ENCODE assay signal across 17 cellular contexts in the genomic region with DNA sequence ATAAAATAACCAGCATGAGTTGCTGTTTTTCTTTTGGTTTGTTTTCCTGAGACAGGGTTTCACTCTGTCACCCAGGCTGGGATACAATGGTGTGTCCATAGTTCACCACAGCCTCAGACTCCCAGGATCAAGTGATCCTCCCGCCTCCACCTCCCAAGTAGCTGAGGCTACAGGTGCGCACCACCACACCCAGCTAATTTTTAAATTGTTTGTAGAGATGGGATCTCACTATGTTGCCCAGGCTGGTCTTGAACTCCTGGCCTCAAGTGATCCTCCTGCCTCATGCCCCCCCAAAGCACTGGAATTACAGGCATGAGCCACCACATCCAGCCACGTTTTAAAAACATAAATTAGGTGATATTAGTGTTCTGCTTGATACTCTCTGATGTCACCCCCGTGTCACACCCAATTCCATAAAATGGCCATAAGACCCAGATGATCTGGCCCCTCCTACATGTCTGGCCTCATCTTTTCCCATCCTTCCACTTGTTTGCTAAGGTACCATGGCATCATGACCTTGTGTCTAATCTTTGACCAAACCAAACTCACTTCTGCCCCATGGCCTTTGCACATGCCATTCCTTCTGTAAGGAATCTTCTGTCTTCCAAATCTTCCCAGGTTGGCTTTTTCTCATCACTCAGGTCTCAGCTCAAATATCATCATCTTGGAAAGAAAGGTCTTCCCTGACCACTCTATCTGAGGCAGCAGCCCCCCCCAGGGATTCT. TPM values are rescaled to one million over a fixed set of nuclear protein-coding genes. Genes with fewer than 3 reads are reported as not detected.
DNase-seq lines count a peak whose midpoint lies in the region; ATAC-seq and TF ChIP-seq lines count a peak whose summit lies in the region.
"Had no signal": no experiment of that assay in that cellular context is flagged by ENCODE, and none has a peak within 500 bp of the region (broad histone marks: within the 10 kb centered on the region; RNA-seq: fewer than 3 reads in every experiment).

No MANE protein-coding gene starts in this region.

- no peaks in the 10 kb centered on the region for H3K9me2 ChIP-seq in PC-3 (replicated peaks; ENCODE audit: low read length)

- no peak for TF ChIP-seq POLR2A in breast epithelium (IDR thresholded peaks at IDR 0.05)
- TF ChIP-seq POLR2A in gastroesophageal sphincter (IDR thresholded peaks at IDR 0.05): no peak

- H3K4me3 ChIP-seq in breast epithelium (no peak overlapping the region), mammary epithelial cell (replicated peaks in 1 of 3; ENCODE audit: insufficient read depth in 1 of 3, low read depth in 2 of 3, low read length in 3 of 3) (no peak overlapping the region), gastroesophageal sphincter (no peak overlapping the region), tibial artery (no peak overlapping the region), PC-3 (ENCODE audit: low read length) (no peak overlapping the region)
- H3K4me3 ChIP-seq: neural progenitor cell had no signal

- peaks cover 0 to 13% of the 10 kb centered on the region in 2 donors for H3K4me1 ChIP-seq in breast epithelium
- H3K4me1 ChIP-seq in mammary epithelial cell (ENCODE audit: insufficient read depth, low read length): peaks cover 47% of the 10 kb centered on the region
- H3K4me1 ChIP-seq in gastroesophageal sphincter: peaks cover 12 to 98% (median 13%) of the 10 kb centered on the region in 3 donors
- peaks cover 0 to 87% (median 41%) of the 10 kb centered on the region in 4 donors for H3K4me1 ChIP-seq in tibial artery
- peaks cover 49% of the 10 kb centered on the region for H3K4me1 ChIP-seq in PC-3 (ENCODE audit: insufficient read depth, low read length)

- H3K79me2 ChIP-seq in mammary epithelial cell (ENCODE audit: insufficient read depth, low read length) (peaks cover 85% of the 10 kb centered on the region), PC-3 (ENCODE audit: low read length) (peaks cover 94% of the 10 kb centered on the region)

- no peaks in the 10 kb centered on the region for H3K9me3 Mint-ChIP-seq in activated naive CD8-positive, alpha-beta T cell (ENCODE audit: low read depth)
- H3K9me3 Mint-ChIP-seq: neural progenitor cell had no signal

- intact Hi-C loops in breast epithelium (cut with DNase I; ENCODE audit: low total_unique reads): no loop called here
- intact Hi-C loops in mammary epithelial cell (cut with micrococcal nuclease): no loop called here
- intact Hi-C loops in tibial artery (cut with DNase I; ENCODE audit: low total_unique reads): loop anchor here (10.0 kb wide), 1 partner anchor 97 kb away; no protein-coding TSS in a partner anchor
- intact Hi-C loops in PC-3 (cut with micrococcal nuclease): loop anchor here (2.0 kb wide), 2 partner anchors 21 to 73 kb away; no protein-coding TSS in a partner anchor

- no peak overlapping the region for H3K9ac ChIP-seq in mammary epithelial cell (ENCODE audit: insufficient read depth, low read length)
- H3K9ac ChIP-seq in PC-3 (ENCODE audit: low read length): no peak overlapping the region
- H3K9ac ChIP-seq: neural progenitor cell had no signal

- POLR2A ChIA-PET in PC-3 (lab: Charles Lee; ENCODE audit: unreplicated experiment): no interaction called here

- ATAC-seq in gastroesophageal sphincter (no peak), PC-3 (no peak)

- H3K9me3 ChIP-seq in breast epithelium (no peaks in the 10 kb centered on the region), mammary epithelial cell (replicated peaks; ENCODE audit: insufficient read depth, low read length) (no peaks in the 10 kb centered on the region), gastroesophageal sphincter (no peaks in the 10 kb centered on the region), tibial artery (no peaks in the 10 kb centered on the region), PC-3 (ENCODE audit: low read length) (no peaks in the 10 kb centered on the region)

- WGBS in mammary epithelial cell (ENCODE audit: low coverage, missing lambda C conversion rate): 96% methylated on average over 4 of the region's 4 CpGs
- 100% methylated on average over 3 to 4 of the region's 4 CpGs for WGBS in gastroesophageal sphincter (ENCODE audit: low coverage in 1 of 2), 2 donors

- peak overlapping the region; percentile 30 to 57 for H3K27ac ChIP-seq in breast epithelium
- H3K27ac ChIP-seq in mammary epithelial cell (ENCODE audit: insufficient read depth, low read depth, low read length): no peak overlapping the region
- peak overlapping the region; percentile 55 to 100 (median 78) for H3K27ac ChIP-seq in gastroesophageal sphincter
- peak overlapping the region; percentile 12 to 94 for H3K27ac ChIP-seq in tibial artery
- H3K27ac ChIP-seq in PC-3 (ENCODE audit: low read length): no peak overlapping the region
- H3K27ac ChIP-seq: neural progenitor cell, RWPE1 had no signal

- peaks cover 7% of the 10 kb centered on the region for H3F3A ChIP-seq in PC-3 (ENCODE audit: low read length, unreplicated experiment)

- peaks cover 7% of the 10 kb centered on the region for H3K36me3 Mint-ChIP-seq in activated naive CD8-positive, alpha-beta T cell

- H3K36me3 ChIP-seq in breast epithelium: no peaks in the 10 kb centered on the region
- H3K36me3 ChIP-seq in mammary epithelial cell (ENCODE audit: insufficient read depth, low read length): no peaks in the 10 kb centered on the region
- H3K36me3 ChIP-seq in gastroesophageal sphincter: no peaks in the 10 kb centered on the region
- no peaks in the 10 kb centered on the region for H3K36me3 ChIP-seq in tibial artery
- no peaks in the 10 kb centered on the region for H3K36me3 ChIP-seq in PC-3 (ENCODE audit: low read depth, low read length)
- H3K36me3 ChIP-seq: neural progenitor cell had no signal

- dilution Hi-C loops in mammary epithelial cell (cut with HindIII; ENCODE audit: low sequenced_read_pairs): no loop called here

- no peak for TF ChIP-seq CTCF in breast epithelium (IDR thresholded peaks at IDR 0.05)
- no peak for TF ChIP-seq CTCF in mammary epithelial cell (conservative IDR thresholded peaks at IDR 0.05 in 1 of 2, IDR thresholded peaks at IDR 0.05 in 1 of 2; ENCODE audit: extremely low read depth in 1 of 2, insufficient read depth in 1 of 2, low read depth in 1 of 2, low read length in 2 of 2)
- no peak for TF ChIP-seq CTCF in gastroesophageal sphincter (IDR thresholded peaks at IDR 0.05)
- TF ChIP-seq CTCF in tibial artery (IDR thresholded peaks at IDR 0.05): no peak
- no peak for TF ChIP-seq CTCF in PC-3 (conservative IDR thresholded peaks at IDR 0.05; ENCODE audit: low read depth, low read length)

- H3K27ac Mint-ChIP-seq in activated naive CD8-positive, alpha-beta T cell: peak overlapping the region; percentile 47
- H3K27ac Mint-ChIP-seq: dendritic cell treated with granulocyte-macrophage colony-stimulating factor and Interleukin-4, amounts not matched to agents 40 ng/mL and 50 ng/mL, for 4 days; mesothelial cell of epicardium; neural progenitor cell had no signal

- no peak for TF ChIP-seq EP300 in gastroesophageal sphincter (IDR thresholded peaks at IDR 0.05)

- H3K4me2 ChIP-seq in mammary epithelial cell (ENCODE audit: insufficient read depth, low read depth, low read length): no peak overlapping the region
- H3K4me2 ChIP-seq in PC-3 (ENCODE audit: low read length): no peak overlapping the region
- H3K4me2 ChIP-seq: neural progenitor cell had no signal

- H4K20me1 ChIP-seq in mammary epithelial cell (ENCODE audit: insufficient read depth, low read length): no peaks in the 10 kb centered on the region
- H4K20me1 ChIP-seq in PC-3 (ENCODE audit: low read length): peaks cover 65% of the 10 kb centered on the region

- in situ Hi-C loops in mammary epithelial cell (cut with MboI; ENCODE audit: low sequenced_read_pairs in 2 of 2): loop anchor here in 1 of 2 donors (10.0 kb wide), 1 partner anchor 107 kb away; no protein-coding TSS in a partner anchor

- no peak overlapping the region for H2AFZ ChIP-seq in mammary epithelial cell (ENCODE audit: low read depth, low read length)
- H2AFZ ChIP-seq in PC-3 (ENCODE audit: low read length): no peak overlapping the region
- H2AFZ ChIP-seq: neural progenitor cell had no signal

- CTCF ChIA-PET in mammary epithelial cell (lab: Charles Lee; ENCODE audit: low non-redundant PET) (no interaction called here), PC-3 (lab: Charles Lee) (no interaction called here)

- no peak overlapping the region for H3K4me3 Mint-ChIP-seq in activated naive CD8-positive, alpha-beta T cell
- H3K4me3 Mint-ChIP-seq: dendritic cell treated with granulocyte-macrophage colony-stimulating factor and Interleukin-4, amounts not matched to agents 40 ng/mL and 50 ng/mL, for 4 days; mesothelial cell of epicardium; neural progenitor cell had no signal

- DNase-seq in breast epithelium (ENCODE audit: low spot score in 2 of 2) (no peak), mammary epithelial cell (no peak), tibial artery (no peak), PC-3 (no peak), NCI-H510A (lab: John Stamatoyannopoulos, UW) (no peak)
- DNase-seq in stimulated activated naive CD4-positive, alpha-beta T cell treated with Interleukin-2 at 50 U/mL for 16 hours (lab: John Stamatoyannopoulos, UW): no peak
- DNase-seq: activated gamma-delta T cell; foreskin melanocyte; NCI-H1436 treated with DMSO at 0.1 percent for 48 hours; stimulated activated naive CD4-positive, alpha-beta T cell; SW 1271 had no signal

- BruUV-seq in mammary epithelial cell (replicated peaks; lab: Mats Ljungman, UMichigan): no TSS peak
- no TSS peak for BruUV-seq in PC-3 (replicated peaks; lab: Mats Ljungman, UMichigan)

- peaks cover 84% of the 10 kb centered on the region for H3K4me1 Mint-ChIP-seq in activated naive CD8-positive, alpha-beta T cell (ENCODE audit: low read depth)

- H3K27me3 Mint-ChIP-seq in activated naive CD8-positive, alpha-beta T cell: no peaks in the 10 kb centered on the region
- H3K27me3 Mint-ChIP-seq: dendritic cell treated with granulocyte-macrophage colony-stimulating factor and Interleukin-4, amounts not matched to agents 40 ng/mL and 50 ng/mL, for 4 days had no signal

- H3K27me3 ChIP-seq in breast epithelium (no peaks in the 10 kb centered on the region), mammary epithelial cell (ENCODE audit: insufficient read depth, low read length) (no peaks in the 10 kb centered on the region), gastroesophageal sphincter (no peaks in the 10 kb centered on the region), tibial artery (no peaks in the 10 kb centered on the region), PC-3 (ENCODE audit: low read length) (no peaks in the 10 kb centered on the region)
- H3K27me3 ChIP-seq: neural progenitor cell had no signal

RNA-seq across cellular contexts. Expression of a gene that starts 6.3 kb away (rescaled TPM):
- total RNA-seq in breast epithelium: 100 to 1,000 TPM in 1 of 3 donors, 10 to 100 TPM in 2; 26.9 to 110 (median 57.0) TPM
- 10 to 100 TPM; 22.8 to 36.5 TPM for total RNA-seq in mammary epithelial cell
- 6.1 TPM for polyA plus RNA-seq in mammary epithelial cell
- 49.1 TPM for polyA minus RNA-seq in mammary epithelial cell
- total RNA-seq in gastroesophageal sphincter: 10 to 100 TPM; 31.7 to 56.1 (median 45.3) TPM
- total RNA-seq in PC-3 (2014; rRNA removed): 14.5 and 17.4 TPM in 2 replicates

RNA-seq across cellular contexts. Expression of a gene that starts 52.2 kb away (rescaled TPM):
- total RNA-seq in breast epithelium (10 to 100 TPM; 76.8 to 92.2 (median 86.2) TPM), mammary epithelial cell (100 to 1,000 TPM; 129 to 177 TPM), gastroesophageal sphincter (10 to 100 TPM; 50.3 to 82.3 (median 63.2) TPM), PC-3 (2014; rRNA removed) (88.6 and 91.6 TPM in 2 replicates)
- polyA plus RNA-seq in mammary epithelial cell: 75.2 TPM
- polyA minus RNA-seq in mammary epithelial cell: 222 TPM

Comparison
In these comparisons a context has a peak if more than half of its experiments do, and no peak if none do; other contexts are left out.
1. H3K27ac ChIP-seq: peak in breast epithelium (2 of 2), gastroesophageal sphincter (4 of 4) and tibial artery (2 of 2); none in mammary epithelial cell (single experiment) and PC-3 (single experiment).
2. intact Hi-C loops: an anchor here in tibial artery (10.0 kb wide) and PC-3 (2.0 kb wide); none called in breast epithelium and mammary epithelial cell.